In genomic region chr9:78121488-78121887, GRCh38 we compare ENCODE assay signal across 8 cellular contexts.
DNase-seq lines count a peak whose midpoint lies in the region; ATAC-seq, FAIRE-seq and TF ChIP-seq lines count a peak whose summit lies in the region.

No MANE protein-coding gene starts in this region.

- peaks cover 5% of the 10 kb centered on the region for H3K4me1 Mint-ChIP-seq in progenitor cell of endocrine pancreas (ENCODE audit: low read depth)

- no peak overlapping the region for H3K4me3 ChIP-seq in Peyer's patch

- H3K9me3 Mint-ChIP-seq in progenitor cell of endocrine pancreas (ENCODE audit: low read depth): peaks cover 9% of the 10 kb centered on the region

- H3K27ac ChIP-seq in Peyer's patch: no peak overlapping the region

- no peak for FAIRE-seq in HTR-8/SVneo (lab: Jason Lieb, UNC)

- H3K36me3 ChIP-seq in Peyer's patch: no peaks in the 10 kb centered on the region

- ATAC-seq in HG03342 (IDR thresholded peaks at IDR 0.05; ENCODE audit: unreplicated experiment) (no peak), GM21825 (IDR thresholded peaks at IDR 0.05; ENCODE audit: unreplicated experiment) (no peak)

- H3K36me3 Mint-ChIP-seq in progenitor cell of endocrine pancreas (ENCODE audit: insufficient read depth): no peaks in the 10 kb centered on the region

- peak in 4 of 6 experiments; percentile 42 to 57 (median 51) for TF ChIP-seq CTCF in Peyer's patch (IDR thresholded peaks at IDR 0.05)
- TF ChIP-seq CTCF in progenitor cell of endocrine pancreas (IDR thresholded peaks at IDR 0.05; ENCODE audit: unreplicated experiment): peak; percentile 80

- no peaks in the 10 kb centered on the region for H3K27me3 ChIP-seq in Peyer's patch

- no peak overlapping the region for H3K27ac Mint-ChIP-seq in progenitor cell of endocrine pancreas

- no peak overlapping the region for H3K4me3 Mint-ChIP-seq in progenitor cell of endocrine pancreas (ENCODE audit: low read depth)

- H3K27me3 Mint-ChIP-seq in progenitor cell of endocrine pancreas: no peaks in the 10 kb centered on the region

- peaks cover 0 to 5% (median 0%) of the 10 kb centered on the region in 4 donors for H3K4me1 ChIP-seq in Peyer's patch

- DNase-seq in C1 segment of cervical spinal cord (lab: John Stamatoyannopoulos, UW): peak in 11 of 14 donors; percentile 7 to 67 (median 39)
- DNase-seq in HTR-8/SVneo (ENCODE audit: insufficient read length, low spot score): peak; percentile 29
- DNase-seq in Peyer's patch: peak; percentile 33 to 79 (median 60)
- DNase-seq in activated naive CD4-positive, alpha-beta T cell treated with Interleukin-2 at 50 U/mL for 16 hours: peak; percentile 50
- peak; percentile 58 for DNase-seq in glomerular visceral epithelial cell (ENCODE audit: extremely low spot score)
- DNase-seq in progenitor cell of endocrine pancreas (ENCODE audit: low spot score, unreplicated experiment): peak; percentile 22

- no peaks in the 10 kb centered on the region for H3K9me3 ChIP-seq in Peyer's patch

- no peak for TF ChIP-seq POLR2A in Peyer's patch (IDR thresholded peaks at IDR 0.05)
